ENCODE assay signal across 1 cellular context in the genomic region with DNA sequence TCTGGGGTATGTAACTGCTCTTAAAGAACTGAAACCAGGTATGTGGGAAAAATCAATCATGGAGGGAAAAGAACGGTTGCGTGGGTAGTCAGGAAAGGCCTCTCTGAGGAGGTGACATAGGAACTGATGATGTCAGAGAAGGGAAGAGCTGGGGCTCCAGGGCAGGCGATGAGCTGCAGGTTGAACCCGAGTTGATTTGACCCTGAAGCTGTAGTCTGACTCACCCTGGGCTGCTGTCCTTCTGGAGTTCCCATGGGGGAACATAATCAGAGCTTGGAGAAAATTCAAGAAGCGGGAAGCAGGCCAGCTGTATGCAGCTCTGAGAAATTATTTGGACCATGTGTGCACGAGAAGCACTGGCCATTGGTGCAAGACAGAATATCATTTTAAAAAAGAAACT.
TF ChIP-seq lines count a peak whose summit lies in the region.

No MANE protein-coding gene starts in this region.

TF ChIP-seq in K562, 482 proteins besides CTCF, POLR2A, EP300 and RAD21 (continued from another document):
- TF ChIP-seq, protein P1, sequence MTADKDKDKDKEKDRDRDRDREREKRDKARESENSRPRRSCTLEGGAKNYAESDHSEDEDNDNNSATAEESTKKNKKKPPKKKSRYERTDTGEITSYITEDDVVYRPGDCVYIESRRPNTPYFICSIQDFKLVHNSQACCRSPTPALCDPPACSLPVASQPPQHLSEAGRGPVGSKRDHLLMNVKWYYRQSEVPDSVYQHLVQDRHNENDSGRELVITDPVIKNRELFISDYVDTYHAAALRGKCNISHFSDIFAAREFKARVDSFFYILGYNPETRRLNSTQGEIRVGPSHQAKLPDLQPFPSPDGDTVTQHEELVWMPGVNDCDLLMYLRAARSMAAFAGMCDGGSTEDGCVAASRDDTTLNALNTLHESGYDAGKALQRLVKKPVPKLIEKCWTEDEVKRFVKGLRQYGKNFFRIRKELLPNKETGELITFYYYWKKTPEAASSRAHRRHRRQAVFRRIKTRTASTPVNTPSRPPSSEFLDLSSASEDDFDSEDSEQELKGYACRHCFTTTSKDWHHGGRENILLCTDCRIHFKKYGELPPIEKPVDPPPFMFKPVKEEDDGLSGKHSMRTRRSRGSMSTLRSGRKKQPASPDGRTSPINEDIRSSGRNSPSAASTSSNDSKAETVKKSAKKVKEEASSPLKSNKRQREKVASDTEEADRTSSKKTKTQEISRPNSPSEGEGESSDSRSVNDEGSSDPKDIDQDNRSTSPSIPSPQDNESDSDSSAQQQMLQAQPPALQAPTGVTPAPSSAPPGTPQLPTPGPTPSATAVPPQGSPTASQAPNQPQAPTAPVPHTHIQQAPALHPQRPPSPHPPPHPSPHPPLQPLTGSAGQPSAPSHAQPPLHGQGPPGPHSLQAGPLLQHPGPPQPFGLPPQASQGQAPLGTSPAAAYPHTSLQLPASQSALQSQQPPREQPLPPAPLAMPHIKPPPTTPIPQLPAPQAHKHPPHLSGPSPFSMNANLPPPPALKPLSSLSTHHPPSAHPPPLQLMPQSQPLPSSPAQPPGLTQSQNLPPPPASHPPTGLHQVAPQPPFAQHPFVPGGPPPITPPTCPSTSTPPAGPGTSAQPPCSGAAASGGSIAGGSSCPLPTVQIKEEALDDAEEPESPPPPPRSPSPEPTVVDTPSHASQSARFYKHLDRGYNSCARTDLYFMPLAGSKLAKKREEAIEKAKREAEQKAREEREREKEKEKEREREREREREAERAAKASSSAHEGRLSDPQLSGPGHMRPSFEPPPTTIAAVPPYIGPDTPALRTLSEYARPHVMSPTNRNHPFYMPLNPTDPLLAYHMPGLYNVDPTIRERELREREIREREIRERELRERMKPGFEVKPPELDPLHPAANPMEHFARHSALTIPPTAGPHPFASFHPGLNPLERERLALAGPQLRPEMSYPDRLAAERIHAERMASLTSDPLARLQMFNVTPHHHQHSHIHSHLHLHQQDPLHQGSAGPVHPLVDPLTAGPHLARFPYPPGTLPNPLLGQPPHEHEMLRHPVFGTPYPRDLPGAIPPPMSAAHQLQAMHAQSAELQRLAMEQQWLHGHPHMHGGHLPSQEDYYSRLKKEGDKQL (CRISPR knock-in tag; IDR thresholded peaks at IDR 0.05; ENCODE audit: borderline replicate concordance) = no peak
- TF ChIP-seq, protein P2, sequence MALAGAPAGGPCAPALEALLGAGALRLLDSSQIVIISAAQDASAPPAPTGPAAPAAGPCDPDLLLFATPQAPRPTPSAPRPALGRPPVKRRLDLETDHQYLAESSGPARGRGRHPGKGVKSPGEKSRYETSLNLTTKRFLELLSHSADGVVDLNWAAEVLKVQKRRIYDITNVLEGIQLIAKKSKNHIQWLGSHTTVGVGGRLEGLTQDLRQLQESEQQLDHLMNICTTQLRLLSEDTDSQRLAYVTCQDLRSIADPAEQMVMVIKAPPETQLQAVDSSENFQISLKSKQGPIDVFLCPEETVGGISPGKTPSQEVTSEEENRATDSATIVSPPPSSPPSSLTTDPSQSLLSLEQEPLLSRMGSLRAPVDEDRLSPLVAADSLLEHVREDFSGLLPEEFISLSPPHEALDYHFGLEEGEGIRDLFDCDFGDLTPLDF (CRISPR knock-in tag; IDR thresholded peaks at IDR 0.05) = no peak
- TF ChIP-seq CREM (IDR thresholded peaks at IDR 0.05; ENCODE audit: low read depth) = 0 out of 2 replicates have a peak, but pooled peaks have one; percentile 38
- TF ChIP-seq DNMT1 (IDR thresholded peaks at IDR 0.05) = no peak
TF ChIP-seq in K562: peak in this region for 1.
